Comparison of ENCODE assay signal across 23 cellular contexts in genomic region chr7:114875171-114875570, GRCh38. TPM values are rescaled to one million over a fixed set of nuclear protein-coding genes. Genes with fewer than 3 reads are reported as not detected.
DNase-seq lines count a peak whose midpoint lies in the region; ATAC-seq and TF ChIP-seq lines count a peak whose summit lies in the region.
"Had no signal": no experiment of that assay in that cellular context is flagged by ENCODE, and none has a peak within 500 bp of the region (broad histone marks: within the 10 kb centered on the region; RNA-seq: fewer than 3 reads in every experiment).

No MANE protein-coding gene starts in this region.

- H3K4me2 ChIP-seq in hepatocyte, result peak overlapping the region; percentile 19
- no peak overlapping the region for H3K4me2 ChIP-seq in smooth muscle cell
- H3K4me2 ChIP-seq: GM23338 had no signal

- H3K27ac ChIP-seq in hepatocyte (no peak overlapping the region), smooth muscle cell (ENCODE audit: low read depth) (no peak overlapping the region)

- H3F3A ChIP-seq in smooth muscle cell (ENCODE audit: low read depth), result no peaks in the 10 kb centered on the region

- H3K4me3 ChIP-seq in hepatocyte (no peak overlapping the region), smooth muscle cell (no peak overlapping the region)
- H3K4me3 ChIP-seq: GM23338 had no signal

- no peak overlapping the region for H2AFZ ChIP-seq in hepatocyte
- H2AFZ ChIP-seq in smooth muscle cell (ENCODE audit: low read depth), result peak overlapping the region; percentile 17
- H2AFZ ChIP-seq: GM23338 had no signal

- H3K9me3 ChIP-seq in hepatocyte (ENCODE audit: low read depth) (no peaks in the 10 kb centered on the region), smooth muscle cell (replicated peaks; ENCODE audit: low read depth) (peaks cover 6% of the 10 kb centered on the region)
- H3K9me3 ChIP-seq: BE2C had no signal

- TF ChIP-seq CTCF in hepatocyte (IDR thresholded peaks at IDR 0.05; ENCODE audit: poor library complexity) (no peak), smooth muscle cell (IDR thresholded peaks at IDR 0.05; ENCODE audit: borderline replicate concordance, insufficient read depth, poor library complexity, severe bottlenecking) (no peak)

- no peaks in the 10 kb centered on the region for H3K9me2 ChIP-seq in hepatocyte (replicated peaks; ENCODE audit: insufficient read depth)

- no peak for ATAC-seq in HG03095 (IDR thresholded peaks at IDR 0.05; ENCODE audit: unreplicated experiment)
- ATAC-seq: GM23338 had no signal

- H4K20me1 ChIP-seq in hepatocyte (ENCODE audit: insufficient read depth, poor library complexity, severe bottlenecking), result no peaks in the 10 kb centered on the region
- H4K20me1 ChIP-seq in smooth muscle cell (ENCODE audit: low read depth), result no peaks in the 10 kb centered on the region

- H3K36me3 ChIP-seq in hepatocyte (replicated peaks; ENCODE audit: insufficient read depth, low read depth) (no peaks in the 10 kb centered on the region), smooth muscle cell (ENCODE audit: low read depth) (peaks cover 8% of the 10 kb centered on the region)
- H3K36me3 ChIP-seq: BE2C had no signal

- H3K4me1 ChIP-seq in hepatocyte (ENCODE audit: insufficient read depth), result no peaks in the 10 kb centered on the region
- H3K4me1 ChIP-seq in smooth muscle cell (ENCODE audit: low read depth), result no peaks in the 10 kb centered on the region
- H3K4me1 ChIP-seq: BE2C had no signal

- no peak overlapping the region for H3K9ac ChIP-seq in smooth muscle cell (ENCODE audit: low read depth)

- no peaks in the 10 kb centered on the region for H3K27me3 ChIP-seq in hepatocyte
- no peaks in the 10 kb centered on the region for H3K27me3 ChIP-seq in smooth muscle cell (ENCODE audit: low read depth)
- H3K27me3 ChIP-seq: BE2C had no signal

- no peaks in the 10 kb centered on the region for H3K79me2 ChIP-seq in hepatocyte
- H3K79me2 ChIP-seq in smooth muscle cell (ENCODE audit: low read depth), result no peaks in the 10 kb centered on the region

- DNase-seq in HuH-7.5 (ENCODE audit: low spot score) (peak; percentile 5), dermis microvascular lymphatic vessel endothelial cell (ENCODE audit: low read depth in 2 of 2) (peak; percentile 14 to 71), hepatocyte (ENCODE audit: low spot score) (no peak), smooth muscle cell (lab: John Stamatoyannopoulos, UW; ENCODE audit: unreplicated experiment) (no peak), A172 (ENCODE audit: low spot score) (no peak), HPDE6-E6E7 (ENCODE audit: extremely low spot score) (no peak)
- DNase-seq: 8988T; ACHN; BE2C; C1 segment of cervical spinal cord; CD4-positive, CD25-positive, alpha-beta regulatory T cell; CD8-positive, alpha-beta memory T cell; COR-L47; DMS 273 treated with DMSO at 0.1 percent for 48 hours; DMS53; DND-41; EL; HCEC 1CT; HFFc6 had no signal

RNA-seq across cellular contexts. Expression of gene MDFIC, which starts 46.7 kb away (rescaled TPM):
- total RNA-seq in dermis microvascular lymphatic vessel endothelial cell (40.8 and 60.6 TPM in 2 replicates), hepatocyte (14.5 and 18.5 TPM in 2 replicates), smooth muscle cell (36.9 and 37.0 TPM in 2 replicates)
- polyA plus RNA-seq in hepatocyte (7.6 and 10.6 TPM in 2 replicates), smooth muscle cell (17.5 and 18.4 TPM in 2 replicates)
- 25.2 and 37.7 TPM in 2 replicates for total RNA-seq in A172 (2014; rRNA removed; shearing (Covaris generic))
- total RNA-seq: G401, HT-29 had no signal

Comparison
In these comparisons a context has a peak if more than half of its experiments do, and no peak if none do; other contexts are left out.
1. DNase-seq: peak in HuH-7.5 (single experiment) and dermis microvascular lymphatic vessel endothelial cell (2 of 2); none in hepatocyte (single experiment), smooth muscle cell (single experiment), A172 (single experiment) and HPDE6-E6E7 (single experiment).